In genomic region chr7:120760050-120760449, GRCh38 we compare ENCODE assay signal across 12 cellular contexts.
A peak's percentile ranks its signal among the peaks of the same experiment; 100 is the strongest.
DNase-seq lines count a peak whose midpoint lies in the region; ATAC-seq and TF ChIP-seq lines count a peak whose summit lies in the region.
"Had no signal": no experiment of that assay in that cellular context is flagged by ENCODE, and none has a peak within 500 bp of the region (broad histone marks: within the 10 kb centered on the region; RNA-seq: fewer than 3 reads in every experiment).

No MANE protein-coding gene starts in this region.

- no peaks in the 10 kb centered on the region for H3K4me1 ChIP-seq in upper lobe of right lung
- no peaks in the 10 kb centered on the region for H3K4me1 ChIP-seq in tibial nerve

- TF ChIP-seq CTCF in GM10266 (IDR thresholded peaks at IDR 0.05; ENCODE audit: control insufficient read depth, insufficient read depth, low read depth, missing control alignments) = no peak
- TF ChIP-seq CTCF in upper lobe of right lung (IDR thresholded peaks at IDR 0.05) = no peak
- no peak for TF ChIP-seq CTCF in tibial nerve (IDR thresholded peaks at IDR 0.05)

- intact Hi-C loops in upper lobe of right lung (cut with DNase I) = no loop called here

- 77 to 83% methylated on average over 2 of the region's 2 CpGs for WGBS in tibial nerve, 2 donors

- DNase-seq in GM10266 (ENCODE audit: extremely low spot score) = peak; percentile 19
- DNase-seq in upper lobe of right lung = no peak
- DNase-seq in SKM-1 (lab: John Stamatoyannopoulos, UW; ENCODE audit: unreplicated experiment) = no peak
- no peak for DNase-seq in activated T-cell treated with anti-CD3 and anti-CD28 coated beads, Interleukin-2, amount 50 U/mL, for 1 hour
- no peak for DNase-seq in tibial nerve (ENCODE audit: low spot score in 2 of 2)
- DNase-seq: CD4-positive, alpha-beta T cell; NCI-H2081 had no signal

- H3K4me3 ChIP-seq in upper lobe of right lung (no peak overlapping the region), tibial nerve (no peak overlapping the region)

- no peak for TF ChIP-seq EP300 in tibial nerve (IDR thresholded peaks at IDR 0.05)

- H3K27me3 ChIP-seq in upper lobe of right lung (no peaks in the 10 kb centered on the region), tibial nerve (no peaks in the 10 kb centered on the region)

- H3K36me3 ChIP-seq in upper lobe of right lung = no peaks in the 10 kb centered on the region
- no peaks in the 10 kb centered on the region for H3K36me3 ChIP-seq in tibial nerve

- H3K27ac ChIP-seq in upper lobe of right lung (no peak overlapping the region), tibial nerve (no peak overlapping the region)
- H3K27ac ChIP-seq: epithelial cell of prostate, RWPE1 had no signal

- ATAC-seq in GM19023 (IDR thresholded peaks at IDR 0.05; ENCODE audit: unreplicated experiment) = peak; percentile 84
- peak; percentile 84 for ATAC-seq in HG02588 (IDR thresholded peaks at IDR 0.05; ENCODE audit: unreplicated experiment)
- peak; percentile 82 for ATAC-seq in HG03175 (IDR thresholded peaks at IDR 0.05; ENCODE audit: unreplicated experiment)
- ATAC-seq in upper lobe of right lung = no peak

- TF ChIP-seq POLR2A in tibial nerve (IDR thresholded peaks at IDR 0.05) = no peak

- H3K9me3 ChIP-seq in upper lobe of right lung (no peaks in the 10 kb centered on the region), tibial nerve (no peaks in the 10 kb centered on the region)
